In the genomic region with DNA sequence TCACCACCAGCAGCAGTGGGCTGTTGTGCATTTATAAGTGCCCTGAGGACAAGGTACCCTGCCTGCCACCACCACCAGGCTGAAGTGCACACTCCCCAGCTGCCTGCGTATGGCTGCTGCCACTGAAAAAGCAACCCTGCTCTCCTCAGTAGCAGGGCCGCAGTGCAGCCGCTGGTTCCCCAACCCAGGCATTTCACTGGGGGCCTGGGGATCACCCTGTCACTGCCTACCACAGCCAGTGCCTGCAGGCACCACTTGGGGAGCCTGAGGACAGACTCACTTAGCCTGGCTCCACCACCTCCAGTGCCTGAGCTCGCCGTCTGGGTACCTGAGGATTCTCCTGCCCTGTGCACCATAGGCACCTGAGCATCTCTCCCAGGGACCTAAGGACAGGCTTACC, we compare ENCODE assay signal across 26 cellular contexts.
"Had no signal": no experiment of that assay in that cellular context is flagged by ENCODE, and none has a peak within 500 bp of the region (broad histone marks: within the 10 kb centered on the region; RNA-seq: fewer than 3 reads in every experiment).

No MANE protein-coding gene starts in this region.

- H3K36me3 Mint-ChIP-seq: neural progenitor cell; stimulated activated effector memory CD8-positive, alpha-beta T cell treated with anti-CD3 and anti-CD28 coated beads, Interleukin-12 subunit alpha, Interleukin-12 subunit beta, amount 100 ng/mL, for 72 hours had no signal

- H3K4me1 Mint-ChIP-seq: naive thymus-derived CD4-positive, alpha-beta T cell; nephron; stimulated activated effector memory CD8-positive, alpha-beta T cell treated with anti-CD3 and anti-CD28 coated beads, Interleukin-12 subunit alpha, Interleukin-12 subunit beta, amount 100 ng/mL, for 72 hours had no signal

- H3K4me3 Mint-ChIP-seq: naive thymus-derived CD4-positive, alpha-beta T cell; nephron; neural progenitor cell; stimulated activated effector memory CD8-positive, alpha-beta T cell treated with anti-CD3 and anti-CD28 coated beads, Interleukin-12 subunit alpha, Interleukin-12 subunit beta, amount 100 ng/mL, for 72 hours had no signal

- H3K4me3 ChIP-seq: coronary artery, esophagus muscularis mucosa, gastroesophageal sphincter, heart left ventricle, hepatocyte, left lung, neural progenitor cell, ovary, psoas muscle, sigmoid colon, thoracic aorta, tibial nerve, upper lobe of left lung, uterus had no signal

- H3K27ac Mint-ChIP-seq: naive thymus-derived CD4-positive, alpha-beta T cell; nephron; neural progenitor cell; stimulated activated effector memory CD8-positive, alpha-beta T cell treated with anti-CD3 and anti-CD28 coated beads, Interleukin-12 subunit alpha, Interleukin-12 subunit beta, amount 100 ng/mL, for 72 hours had no signal

- DNase-seq: dermis blood vessel endothelial cell; effector memory CD4-positive, alpha-beta T cell; left cardiac atrium; midbrain; naive thymus-derived CD4-positive, alpha-beta T cell; nucleus accumbens; ovary; psoas muscle; sigmoid colon; stimulated activated CD4-positive, alpha-beta T cell treated with anti-CD3 and anti-CD28 coated beads, Interleukin-2, amount 100 ng/mL, for 24 hours; stimulated activated CD4-positive, alpha-beta T cell treated with anti-CD3 and anti-CD28 coated beads, Interleukin-4, amount 100 ng/mL, for 24 hours; stimulated activated naive CD4-positive, alpha-beta T cell treated with Interleukin-2 at 50 U/mL for 16 hours; uterus had no signal

- H3K27me3 ChIP-seq: esophagus muscularis mucosa, foreskin keratinocyte, gastroesophageal sphincter, heart left ventricle, hepatocyte, left lung, neural progenitor cell, ovary, sigmoid colon, tibial nerve, upper lobe of left lung, uterus had no signal

- H3K27ac ChIP-seq: coronary artery, esophagus muscularis mucosa, foreskin keratinocyte, gastroesophageal sphincter, heart left ventricle, hepatocyte, left lung, neural progenitor cell, ovary, psoas muscle, sigmoid colon, thoracic aorta, tibial nerve, upper lobe of left lung, uterus had no signal

- H3K36me3 ChIP-seq: esophagus muscularis mucosa, gastroesophageal sphincter, heart left ventricle, left lung, neural progenitor cell, ovary, sigmoid colon, thoracic aorta, tibial nerve, upper lobe of left lung, uterus had no signal
